ENCODE assay signal across 8 cellular contexts in the genomic region with DNA sequence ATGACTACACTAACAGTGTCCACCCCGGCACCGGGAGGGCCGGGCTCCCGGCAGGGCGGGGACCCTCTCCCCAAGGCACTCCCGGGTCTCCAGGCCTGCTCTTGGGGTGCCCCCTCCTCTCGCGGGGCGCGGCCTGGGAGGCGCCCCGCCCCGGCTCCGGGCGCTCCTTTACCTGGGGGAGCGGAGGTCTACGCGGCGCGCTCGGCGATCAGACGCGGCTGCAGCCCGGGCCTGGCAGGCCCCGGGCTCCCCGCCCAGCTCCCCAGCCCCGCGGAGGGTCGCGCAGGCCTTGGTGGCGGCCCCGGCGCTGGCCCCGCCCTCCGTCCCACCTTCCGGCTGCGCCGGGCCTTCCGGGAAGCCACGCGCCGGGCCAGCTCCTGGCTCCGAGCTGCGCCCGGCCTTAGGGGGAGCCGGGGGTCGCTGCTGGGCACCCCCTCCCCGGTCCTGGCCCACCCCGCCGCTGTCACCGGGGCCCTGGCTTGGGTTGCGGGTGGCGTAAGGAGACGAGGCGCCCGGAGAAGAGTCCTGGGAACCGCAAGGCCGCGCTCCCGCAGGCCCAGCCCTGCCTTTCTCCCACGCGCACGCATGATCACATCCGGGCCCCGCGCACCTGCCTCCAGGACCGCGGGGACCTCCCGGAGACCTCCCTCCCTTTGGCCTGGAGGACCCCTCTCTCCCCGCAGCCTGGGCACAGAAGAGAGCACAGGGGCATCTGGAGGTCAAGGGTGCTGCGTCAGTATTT. TPM values are rescaled to one million over a fixed set of nuclear protein-coding genes. Genes with fewer than 3 reads are reported as not detected.
DNase-seq lines count a peak whose midpoint lies in the region; ATAC-seq and TF ChIP-seq lines count a peak whose summit lies in the region.

A gene (minus strand): TSS at position 309 of the 742 bp plus-strand sequence. CDS start 6,848 bp downstream, outside the sequence.

- peak within 1 kb of the TSS; percentile 80 to 84 for H3K4me3 ChIP-seq in CD4-positive, alpha-beta memory T cell (ENCODE audit: low read length in 2 of 2)
- H3K4me3 ChIP-seq in gastroesophageal sphincter (peak within 1 kb of the TSS; percentile 89 to 98), neuron (ENCODE audit: low read length) (peak within 1 kb of the TSS; percentile 87), thymus (ENCODE audit: low read length) (peak within 1 kb of the TSS; percentile 76)

- no peaks in the 10 kb centered on the region for H3K27me3 Mint-ChIP-seq in CD4-positive, alpha-beta memory T cell

- H3K27me3 ChIP-seq in CD4-positive, alpha-beta memory T cell (ENCODE audit: insufficient read depth, low read length): no peaks in the 10 kb centered on the region
- H3K27me3 ChIP-seq in gastroesophageal sphincter (no peaks in the 10 kb centered on the region), neuron (ENCODE audit: insufficient read depth, low read length) (no peaks in the 10 kb centered on the region), thymus (ENCODE audit: control insufficient read depth, insufficient read depth) (no peaks in the 10 kb centered on the region)

- H3K4me3 Mint-ChIP-seq in CD4-positive, alpha-beta memory T cell: peak within 1 kb of the TSS; percentile 88 to 95 (median 92)

- TF ChIP-seq POLR2A in gastroesophageal sphincter (IDR thresholded peaks at IDR 0.05): peak; percentile 86 to 91

- POLR2A ChIA-PET in CD4-positive, alpha-beta memory T cell (lab: Charles Lee; ENCODE audit: partially characterized antibody): interaction anchor here (0.9 to 6.9 kb wide), 19 partner anchors 9 to 227 kb away, joined by 3 to 151 read pairs (median 10); a partner anchor contains a TSS

- no peak for TF ChIP-seq EP300 in gastroesophageal sphincter (IDR thresholded peaks at IDR 0.05)

- no peaks in the 10 kb centered on the region for H3K9me3 Mint-ChIP-seq in CD4-positive, alpha-beta memory T cell

- H3K36me3 Mint-ChIP-seq in CD4-positive, alpha-beta memory T cell: peaks cover 3 to 13% of the 10 kb centered on the region in 2 donors

- H3K4me1 Mint-ChIP-seq in CD4-positive, alpha-beta memory T cell: peaks cover 41 to 60% (median 53%) of the 10 kb centered on the region in 4 donors

- H3K36me3 ChIP-seq in CD4-positive, alpha-beta memory T cell (ENCODE audit: insufficient read depth, low read length): no peaks in the 10 kb centered on the region
- H3K36me3 ChIP-seq in gastroesophageal sphincter: peaks cover 0 to 9% of the 10 kb centered on the region in 2 donors
- H3K36me3 ChIP-seq in neuron (ENCODE audit: insufficient read depth, low read length): peaks cover 5% of the 10 kb centered on the region
- H3K36me3 ChIP-seq in thymus (ENCODE audit: control insufficient read depth, insufficient read depth): peaks cover 10% of the 10 kb centered on the region

- peak within 1 kb of the TSS; percentile 94 for H2AFZ ChIP-seq in neuron (ENCODE audit: low read depth, low read length)

- DNase-seq in CD4-positive, alpha-beta memory T cell: peak in 4 of 5 donors; percentile 53 to 86 (median 80)
- DNase-seq in RKO (ENCODE audit: low spot score): peak; percentile 63
- DNase-seq in activated gamma-delta T cell treated with anti-CD3 and anti-CD28 coated beads, Interleukin-2, amount 50 U/mL, for 16 hours (ENCODE audit: low read depth): peak; percentile 33

- WGBS in gastroesophageal sphincter (ENCODE audit: low coverage in 1 of 2), 2 donors: no CpG with 5 or more reads among the region's 72 CpGs
- WGBS in thymus: under 1% methylated on average over 72 of the region's 72 CpGs

- H3K27ac Mint-ChIP-seq in CD4-positive, alpha-beta memory T cell: peak within 1 kb of the TSS; percentile 95 to 98 (median 98)

- intact Hi-C loops in CD4-positive, alpha-beta memory T cell (cut with micrococcal nuclease): loop anchor here (1.0 to 2.0 kb wide), 3 partner anchors 50 to 502 kb away; a partner anchor contains a TSS

- H3K4me1 ChIP-seq in CD4-positive, alpha-beta memory T cell (ENCODE audit: insufficient read depth, low read length): peaks cover 56% of the 10 kb centered on the region
- peaks cover 0 to 61% (median 24%) of the 10 kb centered on the region in 3 donors for H3K4me1 ChIP-seq in gastroesophageal sphincter
- peaks cover 17% of the 10 kb centered on the region for H3K4me1 ChIP-seq in neuron (ENCODE audit: insufficient read depth, low read length)
- peaks cover 11% of the 10 kb centered on the region for H3K4me1 ChIP-seq in thymus (ENCODE audit: control insufficient read depth, insufficient read depth, low read length)

- H3K27ac ChIP-seq in CD4-positive, alpha-beta memory T cell (ENCODE audit: low read depth, low read length): peak within 1 kb of the TSS; percentile 88
- H3K27ac ChIP-seq in gastroesophageal sphincter: peak within 1 kb of the TSS; percentile 85 to 95 (median 94)
- H3K27ac ChIP-seq in thymus (ENCODE audit: low read depth): peak within 1 kb of the TSS; percentile 93

- no peaks in the 10 kb centered on the region for H3K9me3 ChIP-seq in CD4-positive, alpha-beta memory T cell (ENCODE audit: control insufficient read depth in 1 of 2, low read length in 2 of 2)
- H3K9me3 ChIP-seq in gastroesophageal sphincter (no peaks in the 10 kb centered on the region), neuron (ENCODE audit: low read length) (no peaks in the 10 kb centered on the region), thymus (ENCODE audit: control insufficient read depth) (no peaks in the 10 kb centered on the region)

- peak in 1 of 4 experiments; percentile 16 for TF ChIP-seq CTCF in gastroesophageal sphincter (IDR thresholded peaks at IDR 0.05)

- peak; percentile 58 for ATAC-seq in GM19372 (IDR thresholded peaks at IDR 0.05; ENCODE audit: low read depth, unreplicated experiment)
- peak; percentile 43 for ATAC-seq in HG03469 (IDR thresholded peaks at IDR 0.05; ENCODE audit: unreplicated experiment)
- ATAC-seq in gastroesophageal sphincter: peak; percentile 86

- CTCF ChIA-PET in CD4-positive, alpha-beta memory T cell (lab: Charles Lee; ENCODE audit: partially characterized antibody): interaction anchor here (0.9 to 13.2 kb wide), 12 partner anchors 8 to 158 kb away, joined by 3 to 278 read pairs (median 18); a partner anchor contains a TSS

RNA-seq across cellular contexts. Expression of the gene that starts here (rescaled TPM):
- total RNA-seq in CD4-positive, alpha-beta memory T cell: 10 to 100 TPM; 29.3 to 30.1 TPM
- polyA plus RNA-seq in CD4-positive, alpha-beta memory T cell: 10 to 100 TPM; 22.7 to 23.6 TPM
- 10 to 100 TPM; 37.6 to 62.1 (median 49.7) TPM for total RNA-seq in gastroesophageal sphincter
- polyA plus RNA-seq in thymus: 27.5 TPM

Comparison
In these comparisons a context has a peak if more than half of its experiments do, and no peak if none do; other contexts are left out.
1. Peak in every context shown above with its lines: DNase-seq, ATAC-seq, H3K4me3 ChIP-seq and H3K27ac ChIP-seq.